In genomic region chr16:44655-45054, GRCh38 we compare ENCODE assay signal across 32 cellular contexts. TPM values are rescaled to one million over a fixed set of nuclear protein-coding genes. Genes with fewer than 3 reads are reported as not detected.
"Had no signal": no experiment of that assay in that cellular context is flagged by ENCODE, and none has a peak within 500 bp of the region (broad histone marks: within the 10 kb centered on the region; RNA-seq: fewer than 3 reads in every experiment).

No MANE protein-coding gene starts in this region.

- DNase-seq: activated B cell treated with CpG ODN at 0.5 μM for 24 hours; activated CD4-positive, alpha-beta memory T cell treated with anti-CD3 and anti-CD28 coated beads for 36 hours; activated CD4-positive, alpha-beta T cell treated with anti-CD3 and anti-CD28 coated beads for 4 hours; activated CD4-positive, alpha-beta T cell treated with anti-CD3 and anti-CD28 coated beads, Interleukin-2, amount 50 U/mL, for 1 hour; activated CD4-positive, CD25-positive, alpha-beta regulatory T cell treated with anti-CD3 and anti-CD28 coated beads, Interleukin-2, amount 50 U/mL, for 72 hours; activated CD8-positive, alpha-beta memory T cell treated with anti-CD3 and anti-CD28 coated beads, Interleukin-2, amount 50 U/mL, for 4 hours; activated effector memory CD4-positive, alpha-beta T cell treated with Interleukin-2 at 50 U/mL for 16 hours; activated naive CD4-positive, alpha-beta T cell; activated naive CD4-positive, alpha-beta T cell treated with anti-CD3 and anti-CD28 coated beads, Interleukin-2, amount 50 U/mL, for 16 hours; activated naive CD8-positive, alpha-beta T cell treated with anti-CD3 and anti-CD28 coated beads for 36 hours; activated T-cell treated with anti-CD3 and anti-CD28 coated beads for 4 hours; activated T-cell treated with anti-CD3 and anti-CD28 coated beads, Interleukin-2, amount 50 U/mL, for 4 hours; amniotic stem cell; brain microvascular endothelial cell; Karpas-422; MG63; NCI-H1048; NCI-H1436 treated with DMSO at 0.1 percent for 48 hours; NCI-H1694 treated with DMSO at 0.1 percent for 48 hours; NCI-H2029 treated with DMSO at 0.1 percent for 48 hours; NCI-H2107; NCI-H2171; NCI-H510A; NCI-H526; NCI-H748 treated with DMSO at 0.1 percent for 48 hours; NK-92 treated with Interleukin-12 subunit alpha and Interleukin-12 subunit beta, amount 100 ng/mL, for 24 hours; PC-9; SHP77; SJCRH30 had no signal

- H3K4me3 Mint-ChIP-seq: activated B cell treated with CpG ODN at 0.5 μM for 24 hours; activated CD4-positive, alpha-beta memory T cell treated with anti-CD3 and anti-CD28 coated beads for 36 hours; activated naive CD8-positive, alpha-beta T cell treated with anti-CD3 and anti-CD28 coated beads for 36 hours; activated T-cell treated with anti-CD3 and anti-CD28 coated beads, Interleukin-2, amount 50 U/mL, for 4 hours; central memory CD8-positive, alpha-beta T cell had no signal

- H3K27me3 ChIP-seq: brain microvascular endothelial cell, MG63, SJCRH30 had no signal

- H3K27me3 Mint-ChIP-seq: activated B cell treated with CpG ODN at 0.5 μM for 24 hours; activated CD4-positive, alpha-beta memory T cell treated with anti-CD3 and anti-CD28 coated beads for 36 hours; activated naive CD8-positive, alpha-beta T cell treated with anti-CD3 and anti-CD28 coated beads for 36 hours; central memory CD8-positive, alpha-beta T cell had no signal

- ATAC-seq: activated T-cell treated with anti-CD3 and anti-CD28 coated beads, Interleukin-2, amount 50 U/mL, for 4 hours had no signal

- H3K9me3 ChIP-seq: MG63, SJCRH30 had no signal

- H3K27ac Mint-ChIP-seq: activated B cell treated with CpG ODN at 0.5 μM for 24 hours; activated CD4-positive, alpha-beta memory T cell treated with anti-CD3 and anti-CD28 coated beads for 36 hours; activated naive CD8-positive, alpha-beta T cell treated with anti-CD3 and anti-CD28 coated beads for 36 hours had no signal

- H3K27ac ChIP-seq: brain microvascular endothelial cell, PC-9, SJCRH30, SK-N-MC had no signal

- H3K9me3 Mint-ChIP-seq: activated B cell treated with CpG ODN at 0.5 μM for 24 hours; activated CD4-positive, alpha-beta memory T cell treated with anti-CD3 and anti-CD28 coated beads for 36 hours; activated naive CD8-positive, alpha-beta T cell treated with anti-CD3 and anti-CD28 coated beads for 36 hours; activated T-cell treated with anti-CD3 and anti-CD28 coated beads, Interleukin-2, amount 50 U/mL, for 4 hours; central memory CD8-positive, alpha-beta T cell had no signal

- H3K4me3 ChIP-seq: MG63, PC-9, SJCRH30, SK-N-MC had no signal

RNA-seq across cellular contexts. Expression of gene RHBDF1, which starts 27.8 kb away (rescaled TPM):
- total RNA-seq: T-helper 2 cell treated with Interferon-gamma antibody and Interleukin-4, amounts not matched to agents 100 ng/mL and 5 ng/mL, for 36 hours had no signal
